In genomic region chr17:20083460-20083859, GRCh38 we compare ENCODE assay signal across 21 cellular contexts.
DNase-seq lines count a peak whose midpoint lies in the region; ATAC-seq, FAIRE-seq and TF ChIP-seq lines count a peak whose summit lies in the region.
"Had no signal": no experiment of that assay in that cellular context is flagged by ENCODE, and none has a peak within 500 bp of the region (broad histone marks: within the 10 kb centered on the region; RNA-seq: fewer than 3 reads in every experiment).

No MANE protein-coding gene starts in this region.

- no peaks in the 10 kb centered on the region for H3K36me3 ChIP-seq in KMS-11 (ENCODE audit: insufficient read depth)

- no peak overlapping the region for H2AFZ ChIP-seq in KMS-11 (ENCODE audit: low read depth)

- ATAC-seq in A549 (no peak), HG03196 (IDR thresholded peaks at IDR 0.05; ENCODE audit: unreplicated experiment) (no peak)
- ATAC-seq: HepG2, Right ventricle myocardium inferior had no signal

- H3K27ac ChIP-seq in A549 = no peak overlapping the region
- no peak overlapping the region for H3K27ac ChIP-seq in KMS-11

- H3K4me3 ChIP-seq in A549 (no peak overlapping the region), KMS-11 (IDR thresholded peaks at IDR 0.05; ENCODE audit: insufficient read depth, low read depth, low read length) (no peak overlapping the region), cardiac fibroblast (replicated peaks in 1 of 2; ENCODE audit: low read depth in 2 of 2, low read length in 2 of 2) (no peak overlapping the region), fibroblast of villous mesenchyme (ENCODE audit: low read depth, low read length) (no peak overlapping the region)

- H3K4me2 ChIP-seq in A549 = no peak overlapping the region
- H3K4me2 ChIP-seq in KMS-11 = peak overlapping the region; percentile 23; the same call in 1 of the 2 replicates

- H3K4me1 ChIP-seq in A549 (peaks cover 14% of the 10 kb centered on the region; the same call in 1 of the 3 replicates), KMS-11 (ENCODE audit: low read depth, poor library complexity, severe bottlenecking) (peaks cover 41% of the 10 kb centered on the region)

- FAIRE-seq in A549 (lab: Jason Lieb, UNC) = peak; percentile 97
- FAIRE-seq: GM18507, H54, HepG2, RCC 7860 had no signal

- TF ChIP-seq EP300 in A549 (IDR thresholded peaks at IDR 0.05) = no peak

- H3K9ac ChIP-seq in KMS-11 = no peak overlapping the region

- H3K27me3 ChIP-seq in KMS-11 (ENCODE audit: insufficient read depth, low read depth) = no peaks in the 10 kb centered on the region

- DNase-seq in A549 (ENCODE audit: low read depth in 1 of 2, low spot score in 1 of 2) (no peak), cardiac fibroblast (ENCODE audit: low read depth in 2 of 2) (peak; percentile 36 to 62), fibroblast of villous mesenchyme (ENCODE audit: low read depth) (peak; percentile 52), iPS-NIHi11 (ENCODE audit: low spot score) (no peak), medulla oblongata (ENCODE audit: extremely low spot score) (no peak), germinal center (ENCODE audit: low spot score) (no peak)
- DNase-seq: CD4-positive, alpha-beta T cell; EL; KG1; NCI-H1092; NCI-H1436 treated with DMSO at 0.1 percent for 48 hours; NCI-H2081 treated with DMSO at 0.1 percent for 48 hours; NCI-H748 treated with DMSO at 0.1 percent for 48 hours; NK-92 treated with Interleukin-12 subunit alpha and Interleukin-12 subunit beta, amount 100 ng/mL, for 24 hours had no signal

- no peaks in the 10 kb centered on the region for H3K9me3 ChIP-seq in A549

- no peaks in the 10 kb centered on the region for H4K20me1 ChIP-seq in KMS-11 (ENCODE audit: insufficient read depth)

- CTCF ChIA-PET in A549 (lab: Yijun Ruan, JAX) = no interaction called here

- POLR2A ChIA-PET in A549 (lab: Yijun Ruan, JAX) = no interaction called here

- H3K79me2 ChIP-seq in KMS-11 (ENCODE audit: insufficient read depth, low read depth) = no peaks in the 10 kb centered on the region

- 96% methylated on average over 2 of the region's 2 CpGs for WGBS in A549 (ENCODE audit: missing lambda C conversion rate)

- TF ChIP-seq POLR2A in A549 (IDR thresholded peaks at IDR 0.05; ENCODE audit: low read length) = no peak

- TF ChIP-seq CTCF in A549 (IDR thresholded peaks at IDR 0.05) (no peak), KMS-11 (conservative IDR thresholded peaks at IDR 0.05; ENCODE audit: low read depth, low read length) (no peak), cardiac fibroblast (IDR thresholded peaks at IDR 0.05; ENCODE audit: low read depth, low read length) (no peak), fibroblast of villous mesenchyme (IDR thresholded peaks at IDR 0.05; ENCODE audit: insufficient read depth, low read depth, low read length) (no peak)

- no peak for TF ChIP-seq RAD21 in A549 (conservative IDR thresholded peaks at IDR 0.05 in 1 of 2, IDR thresholded peaks at IDR 0.05 in 1 of 2)

TF ChIP-seq in A549, 52 proteins besides CTCF, POLR2A, EP300 and RAD21:
- no peak for TF ChIP-seq PHF8 (IDR thresholded peaks at IDR 0.05; ENCODE audit: borderline replicate concordance, low read depth)
- TF ChIP-seq MAZ (IDR thresholded peaks at IDR 0.05; ENCODE audit: borderline replicate concordance, low read depth, low read length) = no peak
- no peak for TF ChIP-seq CHD4 (IDR thresholded peaks at IDR 0.05; ENCODE audit: borderline replicate concordance)
- TF ChIP-seq USF2 (IDR thresholded peaks at IDR 0.05) = no peak

Comparison
In these comparisons a context has a peak if more than half of its experiments do, and no peak if none do; other contexts are left out.
1. DNase-seq: peak in cardiac fibroblast (2 of 2) and fibroblast of villous mesenchyme (single experiment); none in A549 (0 of 2), iPS-NIHi11 (single experiment), medulla oblongata (single experiment) and germinal center (single experiment).